Comparison of ENCODE assay signal across 13 cellular contexts in the genomic region with DNA sequence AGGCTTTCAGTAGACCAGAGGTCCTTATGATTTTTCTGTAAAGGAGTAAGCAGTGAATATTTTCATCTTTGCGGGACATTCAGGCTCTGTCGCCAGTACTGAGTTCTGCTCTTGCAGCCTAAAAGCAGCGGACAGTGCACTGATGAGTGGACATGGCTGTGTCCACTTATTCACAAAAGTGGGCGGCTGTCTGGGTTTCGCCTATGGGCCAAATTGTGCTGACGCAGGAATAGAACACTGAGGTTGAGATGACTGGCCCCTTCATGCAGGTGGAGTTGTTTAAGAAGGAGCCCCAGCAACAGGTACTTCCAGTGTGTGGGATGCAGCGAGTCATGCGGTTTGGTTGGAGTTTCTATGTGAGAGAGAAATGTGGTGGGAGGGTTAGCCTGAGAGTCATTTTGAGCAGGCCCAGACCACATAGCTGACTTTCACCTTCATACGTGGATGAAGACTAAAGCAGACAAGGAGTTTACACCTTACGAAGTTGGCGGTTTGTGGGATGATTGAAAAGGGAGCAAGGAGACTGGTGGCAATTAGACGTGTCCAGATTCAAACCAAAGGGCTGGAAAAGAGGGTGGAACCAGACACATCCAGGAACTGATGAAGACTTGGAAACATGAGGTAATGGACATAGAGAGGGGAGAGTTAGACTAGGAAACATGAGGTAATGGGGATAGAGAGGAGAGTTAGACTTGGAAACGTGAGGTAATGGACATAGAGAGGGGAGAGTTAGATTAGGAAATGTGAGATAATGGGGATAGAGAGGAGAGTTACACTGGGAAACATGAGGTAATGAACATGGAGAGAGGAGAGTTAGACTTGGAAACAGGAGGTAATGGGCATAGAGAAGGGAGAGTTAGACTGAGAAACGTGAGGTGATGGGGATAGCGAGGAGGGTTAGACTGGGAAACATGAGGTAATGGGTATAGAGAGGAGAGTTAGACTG. TPM values are rescaled to one million over a fixed set of nuclear protein-coding genes. Genes with fewer than 3 reads are reported as not detected.
DNase-seq lines count a peak whose midpoint lies in the region; ATAC-seq and TF ChIP-seq lines count a peak whose summit lies in the region.
"Had no signal": no experiment of that assay in that cellular context is flagged by ENCODE, and none has a peak within 500 bp of the region (broad histone marks: within the 10 kb centered on the region; RNA-seq: fewer than 3 reads in every experiment).

No MANE protein-coding gene starts in this region.

- CTCF ChIA-PET in activated CD4-positive, alpha-beta memory T cell treated with anti-CD3 and anti-CD28 coated beads, Interleukin-2, amount 10 ng/mL, durations not matched to agents 7 days and 5 days (lab: Charles Lee), result no interaction called here

- peak; percentile 94 for ATAC-seq in GM21529 (IDR thresholded peaks at IDR 0.05; ENCODE audit: unreplicated experiment)
- ATAC-seq: psoas muscle, T-helper 17 cell had no signal

- H3K27me3 Mint-ChIP-seq in activated CD4-positive, alpha-beta memory T cell treated with anti-CD3 and anti-CD28 coated beads, Interleukin-2, amount 10 ng/mL, durations not matched to agents 7 days and 5 days, result no peaks in the 10 kb centered on the region
- H3K27me3 Mint-ChIP-seq: T-helper 17 cell had no signal

- no peak overlapping the region for H3K27ac Mint-ChIP-seq in activated CD4-positive, alpha-beta memory T cell treated with anti-CD3 and anti-CD28 coated beads, Interleukin-2, amount 10 ng/mL, durations not matched to agents 7 days and 5 days
- H3K27ac Mint-ChIP-seq: T-helper 17 cell had no signal

- no peaks in the 10 kb centered on the region for H3K9me3 ChIP-seq in colonic mucosa
- H3K9me3 ChIP-seq: psoas muscle had no signal

- H3K9ac ChIP-seq in colonic mucosa (ENCODE audit: low read depth in 2 of 2, low read length in 2 of 2), result no peak overlapping the region

- no peaks in the 10 kb centered on the region for H3K4me1 ChIP-seq in colonic mucosa
- H3K4me1 ChIP-seq: psoas muscle had no signal

- H3K27me3 ChIP-seq in colonic mucosa, result no peaks in the 10 kb centered on the region

- intact Hi-C loops in colonic mucosa (cut with DNase I), result no loop called here

- TF ChIP-seq CTCF in GM10266 (IDR thresholded peaks at IDR 0.05; ENCODE audit: control insufficient read depth, insufficient read depth, low read depth, missing control alignments), result no peak
- TF ChIP-seq CTCF in foreskin fibroblast (IDR thresholded peaks at IDR 0.05; ENCODE audit: low read depth, low read length), result no peak
- no peak for TF ChIP-seq CTCF in colonic mucosa (IDR thresholded peaks at IDR 0.05)

- POLR2A ChIA-PET in activated CD4-positive, alpha-beta memory T cell treated with anti-CD3 and anti-CD28 coated beads, Interleukin-2, amount 10 ng/mL, durations not matched to agents 7 days and 5 days (lab: Charles Lee), result no interaction called here

- H3K36me3 Mint-ChIP-seq in activated CD4-positive, alpha-beta memory T cell treated with anti-CD3 and anti-CD28 coated beads, Interleukin-2, amount 10 ng/mL, durations not matched to agents 7 days and 5 days (ENCODE audit: low read depth), result peaks cover 46% of the 10 kb centered on the region

- TF ChIP-seq POLR2A in erythroblast (IDR thresholded peaks at IDR 0.05; ENCODE audit: low read length), result no peak

- H3K4me3 ChIP-seq in foreskin fibroblast (ENCODE audit: low read depth in 1 of 2, low read length in 2 of 2), result no peak overlapping the region
- no peak overlapping the region for H3K4me3 ChIP-seq in colonic mucosa
- H3K4me3 ChIP-seq: psoas muscle had no signal

- peaks cover 2% of the 10 kb centered on the region for H3K4me1 Mint-ChIP-seq in activated CD4-positive, alpha-beta memory T cell treated with anti-CD3 and anti-CD28 coated beads, Interleukin-2, amount 10 ng/mL, durations not matched to agents 7 days and 5 days

- H3K9me3 Mint-ChIP-seq in activated CD4-positive, alpha-beta memory T cell treated with anti-CD3 and anti-CD28 coated beads, Interleukin-2, amount 10 ng/mL, durations not matched to agents 7 days and 5 days, result no peaks in the 10 kb centered on the region

- no peak overlapping the region for H3K27ac ChIP-seq in colonic mucosa
- H3K27ac ChIP-seq: psoas muscle had no signal

- H3K4me3 Mint-ChIP-seq in activated CD4-positive, alpha-beta memory T cell treated with anti-CD3 and anti-CD28 coated beads, Interleukin-2, amount 10 ng/mL, durations not matched to agents 7 days and 5 days, result no peak overlapping the region
- H3K4me3 Mint-ChIP-seq: T-helper 17 cell had no signal

- peak; percentile 66 for DNase-seq in GM10266 (ENCODE audit: extremely low spot score)
- DNase-seq in activated CD4-positive, alpha-beta memory T cell treated with anti-CD3 and anti-CD28 coated beads, Interleukin-2, amount 10 ng/mL, durations not matched to agents 7 days and 5 days, result peak; percentile 42
- DNase-seq in stimulated activated CD4-positive, alpha-beta T cell treated with anti-CD3 and anti-CD28 coated beads, Interleukin-12 subunit alpha, Interleukin-12 subunit beta, amount 100 ng/mL, for 48 hours (ENCODE audit: low read depth in 2 of 3, low spot score in 1 of 3), result peak; percentile 68 to 75 (median 69)
- DNase-seq in erythroblast (lab: John Stamatoyannopoulos, UW), result no peak
- no peak for DNase-seq in foreskin fibroblast
- no peak for DNase-seq in colonic mucosa
- no peak for DNase-seq in midbrain (lab: John Stamatoyannopoulos, UW)
- DNase-seq: AML-193, hippocampal formation, NCI-H1436 treated with DMSO at 0.1 percent for 48 hours, psoas muscle, T-helper 17 cell had no signal

- H3K36me3 ChIP-seq in colonic mucosa, result peaks cover 7% of the 10 kb centered on the region

RNA-seq across cellular contexts. Expression of gene WDR37, which starts 38.2 kb away (rescaled TPM):
- 10 to 100 TPM; 31.4 to 31.6 TPM for total RNA-seq in activated CD4-positive, alpha-beta memory T cell treated with anti-CD3 and anti-CD28 coated beads, Interleukin-2, amount 10 ng/mL, durations not matched to agents 7 days and 5 days
- 10 to 100 TPM; 18.6 to 18.7 TPM for total RNA-seq in colonic mucosa

RNA-seq across cellular contexts. Expression of gene IDI1, which starts 45.5 kb away (rescaled TPM):
- total RNA-seq in activated CD4-positive, alpha-beta memory T cell treated with anti-CD3 and anti-CD28 coated beads, Interleukin-2, amount 10 ng/mL, durations not matched to agents 7 days and 5 days, result 10 to 100 TPM; 96.0 to 96.5 TPM
- 100 to 1,000 TPM in 1 of 2 donors, 10 to 100 TPM in 1; 41.3 to 142 TPM for total RNA-seq in colonic mucosa

Comparison
In these comparisons a context has a peak if more than half of its experiments do, and no peak if none do; other contexts are left out.
1. DNase-seq: peak in GM10266 (single experiment), activated CD4-positive, alpha-beta memory T cell treated with anti-CD3 and anti-CD28 coated beads, Interleukin-2, amount 10 ng/mL, durations not matched to agents 7 days and 5 days (single experiment) and stimulated activated CD4-positive, alpha-beta T cell treated with anti-CD3 and anti-CD28 coated beads, Interleukin-12 subunit alpha, Interleukin-12 subunit beta, amount 100 ng/mL, for 48 hours (3 of 3); none in erythroblast (0 of 2), foreskin fibroblast (0 of 2), colonic mucosa (single experiment) and midbrain (single experiment).